ENCODE assay signal across 8 cellular contexts in the genomic region with DNA sequence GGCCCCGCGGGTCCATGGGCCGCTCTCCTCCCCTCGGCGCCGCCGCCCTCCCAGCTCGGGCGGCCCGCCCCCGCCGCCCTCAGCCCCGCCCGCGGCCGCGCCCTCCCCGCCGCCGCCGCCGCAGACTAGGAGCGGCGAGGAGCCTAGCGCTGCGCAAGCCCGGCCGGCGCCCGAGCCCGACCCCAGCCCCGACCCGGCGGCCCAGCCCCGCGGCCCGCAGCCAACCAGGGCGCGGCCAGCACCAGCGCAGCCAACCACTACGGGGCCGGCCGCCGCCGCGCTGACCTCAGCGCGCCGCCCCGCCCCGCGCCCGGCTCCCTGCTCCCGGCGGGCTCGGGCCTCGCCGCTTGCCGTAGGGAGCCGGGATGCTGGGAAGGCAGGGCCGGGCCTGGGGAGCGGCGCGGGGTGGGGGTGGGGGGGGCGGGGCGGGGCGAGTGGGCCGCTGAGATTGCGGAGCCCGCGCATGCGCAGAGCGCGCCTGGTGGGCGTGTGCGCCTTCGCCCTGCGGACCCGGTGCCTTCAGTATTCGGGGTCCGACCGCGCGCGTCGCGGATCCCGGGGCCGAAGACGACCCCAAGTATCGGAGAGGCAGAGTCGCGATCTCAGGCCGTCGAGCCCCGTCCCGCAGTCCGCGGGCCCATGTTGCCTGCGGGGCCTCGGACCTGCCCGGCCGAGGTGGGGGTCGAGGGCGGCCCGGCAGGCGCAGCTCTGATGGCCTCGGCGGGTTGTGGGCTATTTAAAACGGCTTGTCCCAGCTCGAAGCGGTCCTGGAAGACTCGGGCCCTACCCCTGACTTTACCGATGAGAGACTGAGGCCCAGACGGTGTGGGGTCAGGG. TPM values are rescaled to one million over a fixed set of nuclear protein-coding genes. Genes with fewer than 3 reads are reported as not detected.
DNase-seq lines count a peak whose midpoint lies in the region; ATAC-seq, FAIRE-seq and TF ChIP-seq lines count a peak whose summit lies in the region.

A gene with protein sequence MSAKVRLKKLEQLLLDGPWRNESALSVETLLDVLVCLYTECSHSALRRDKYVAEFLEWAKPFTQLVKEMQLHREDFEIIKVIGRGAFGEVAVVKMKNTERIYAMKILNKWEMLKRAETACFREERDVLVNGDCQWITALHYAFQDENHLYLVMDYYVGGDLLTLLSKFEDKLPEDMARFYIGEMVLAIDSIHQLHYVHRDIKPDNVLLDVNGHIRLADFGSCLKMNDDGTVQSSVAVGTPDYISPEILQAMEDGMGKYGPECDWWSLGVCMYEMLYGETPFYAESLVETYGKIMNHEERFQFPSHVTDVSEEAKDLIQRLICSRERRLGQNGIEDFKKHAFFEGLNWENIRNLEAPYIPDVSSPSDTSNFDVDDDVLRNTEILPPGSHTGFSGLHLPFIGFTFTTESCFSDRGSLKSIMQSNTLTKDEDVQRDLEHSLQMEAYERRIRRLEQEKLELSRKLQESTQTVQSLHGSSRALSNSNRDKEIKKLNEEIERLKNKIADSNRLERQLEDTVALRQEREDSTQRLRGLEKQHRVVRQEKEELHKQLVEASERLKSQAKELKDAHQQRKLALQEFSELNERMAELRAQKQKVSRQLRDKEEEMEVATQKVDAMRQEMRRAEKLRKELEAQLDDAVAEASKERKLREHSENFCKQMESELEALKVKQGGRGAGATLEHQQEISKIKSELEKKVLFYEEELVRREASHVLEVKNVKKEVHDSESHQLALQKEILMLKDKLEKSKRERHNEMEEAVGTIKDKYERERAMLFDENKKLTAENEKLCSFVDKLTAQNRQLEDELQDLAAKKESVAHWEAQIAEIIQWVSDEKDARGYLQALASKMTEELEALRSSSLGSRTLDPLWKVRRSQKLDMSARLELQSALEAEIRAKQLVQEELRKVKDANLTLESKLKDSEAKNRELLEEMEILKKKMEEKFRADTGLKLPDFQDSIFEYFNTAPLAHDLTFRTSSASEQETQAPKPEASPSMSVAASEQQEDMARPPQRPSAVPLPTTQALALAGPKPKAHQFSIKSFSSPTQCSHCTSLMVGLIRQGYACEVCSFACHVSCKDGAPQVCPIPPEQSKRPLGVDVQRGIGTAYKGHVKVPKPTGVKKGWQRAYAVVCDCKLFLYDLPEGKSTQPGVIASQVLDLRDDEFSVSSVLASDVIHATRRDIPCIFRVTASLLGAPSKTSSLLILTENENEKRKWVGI (N-terminal part only) (minus strand): TSS at position 178 of the 837 bp plus-strand sequence. CDS start 376 bp downstream, outside the sequence.

- peaks cover 12% of the 10 kb centered on the region for H3K4me1 ChIP-seq in HUES6 (ENCODE audit: control insufficient read depth, insufficient read depth, low read length)
- H3K4me1 ChIP-seq in subcutaneous abdominal adipose tissue (ENCODE audit: control insufficient read depth in 5 of 5, insufficient read depth in 5 of 5, low read length in 5 of 5): peaks cover under 1 to 50% (median 37%) of the 10 kb centered on the region in 5 donors

- H3K4me3 Mint-ChIP-seq in natural killer cell treated with Interleukin-12 subunit alpha and Interleukin-12 subunit beta and Interleukin-15 and Interleukin-18, amount 100 ng/mL, for 72 hours: peak within 1 kb of the TSS; percentile 66

- no peaks in the 10 kb centered on the region for H3K9me3 Mint-ChIP-seq in natural killer cell treated with Interleukin-12 subunit alpha and Interleukin-12 subunit beta and Interleukin-15 and Interleukin-18, amount 100 ng/mL, for 72 hours

- H3K27me3 ChIP-seq in HUES6 (ENCODE audit: control insufficient read depth, insufficient read depth, low read length) (no peaks in the 10 kb centered on the region), subcutaneous abdominal adipose tissue (ENCODE audit: control insufficient read depth in 5 of 5, insufficient read depth in 4 of 5, low read length in 5 of 5) (no peaks in the 10 kb centered on the region)

- TF ChIP-seq CTCF in fibroblast of villous mesenchyme (IDR thresholded peaks at IDR 0.05; ENCODE audit: insufficient read depth, low read depth, low read length): no peak

- H3K4me3 ChIP-seq in HUES6 (ENCODE audit: low read depth, low read length) (peak within 1 kb of the TSS; percentile 99), fibroblast of villous mesenchyme (ENCODE audit: low read depth, low read length) (peak within 1 kb of the TSS; percentile 83), subcutaneous abdominal adipose tissue (ENCODE audit: low read depth in 1 of 5, low read length in 5 of 5) (peak within 1 kb of the TSS; percentile 70 to 97 (median 82))

- no peak within 1 kb of the TSS; the same call in 1 of the 2 replicates for H3K27ac ChIP-seq in HUES6 (ENCODE audit: low read depth, low read length)
- peak within 1 kb of the TSS; percentile 85 for H3K27ac ChIP-seq in subcutaneous abdominal adipose tissue (ENCODE audit: low read depth, low read length)

- H3K9ac ChIP-seq in HUES6 (ENCODE audit: low read length): peak within 1 kb of the TSS; percentile 97
- H3K9ac ChIP-seq in subcutaneous abdominal adipose tissue (ENCODE audit: low read length in 5 of 5): peak within 1 kb of the TSS in 4 of 5 donors; percentile 77 to 92 (median 86)

- FAIRE-seq in RCC 7860 (lab: Jason Lieb, UNC): no peak

- H3K4me1 Mint-ChIP-seq in natural killer cell treated with Interleukin-12 subunit alpha and Interleukin-12 subunit beta and Interleukin-15 and Interleukin-18, amount 100 ng/mL, for 72 hours (ENCODE audit: low read depth in 2 of 2): peaks cover 0 to 3% of the 10 kb centered on the region in 2 donors

- DNase-seq in COR-L47 (lab: John Stamatoyannopoulos, UW): peak; percentile 95
- DNase-seq in RCC 7860 (ENCODE audit: low spot score): peak; percentile 70
- peak; percentile 9 for DNase-seq in activated gamma-delta T cell treated with anti-CD3 and anti-CD28 coated beads, Interleukin-2, amount 50 U/mL, for 16 hours (ENCODE audit: low read depth)
- peak; percentile 94 for DNase-seq in fibroblast of villous mesenchyme (ENCODE audit: low read depth)
- peak; percentile 76 for DNase-seq in natural killer cell treated with Interleukin-12 subunit alpha and Interleukin-12 subunit beta and Interleukin-15 and Interleukin-18, amount 100 ng/mL, for 72 hours (ENCODE audit: low spot score)

- H3K27me3 Mint-ChIP-seq in natural killer cell treated with Interleukin-12 subunit alpha and Interleukin-12 subunit beta and Interleukin-15 and Interleukin-18, amount 100 ng/mL, for 72 hours: peaks cover 28 to 37% of the 10 kb centered on the region in 2 donors

- no peaks in the 10 kb centered on the region for H3K36me3 ChIP-seq in HUES6 (ENCODE audit: control insufficient read depth, insufficient read depth, low read length)
- H3K36me3 ChIP-seq in subcutaneous abdominal adipose tissue (ENCODE audit: control insufficient read depth in 5 of 5, insufficient read depth in 5 of 5, low read length in 5 of 5): no peaks in the 10 kb centered on the region

- peak; percentile 82 for ATAC-seq in GM21515 (IDR thresholded peaks at IDR 0.05; ENCODE audit: unreplicated experiment)
- peak; percentile 94 to 95 for ATAC-seq in natural killer cell treated with Interleukin-12 subunit alpha and Interleukin-12 subunit beta and Interleukin-15 and Interleukin-18, amount 100 ng/mL, for 72 hours

- no peaks in the 10 kb centered on the region for H3K9me3 ChIP-seq in HUES6 (ENCODE audit: control insufficient read depth, insufficient read depth, low read depth, low read length)
- H3K9me3 ChIP-seq in subcutaneous abdominal adipose tissue (ENCODE audit: control insufficient read depth in 5 of 5, low read length in 5 of 5): no peaks in the 10 kb centered on the region

- H3K36me3 Mint-ChIP-seq in natural killer cell treated with Interleukin-12 subunit alpha and Interleukin-12 subunit beta and Interleukin-15 and Interleukin-18, amount 100 ng/mL, for 72 hours: no peaks in the 10 kb centered on the region

- H3K27ac Mint-ChIP-seq in natural killer cell treated with Interleukin-12 subunit alpha and Interleukin-12 subunit beta and Interleukin-15 and Interleukin-18, amount 100 ng/mL, for 72 hours: no peak within 1 kb of the TSS

RNA-seq across cellular contexts. Expression of the gene that starts here (rescaled TPM):
- total RNA-seq in fibroblast of villous mesenchyme: 104 and 122 TPM in 2 replicates
- 1 to 10 TPM; 2.2 to 3.6 TPM for total RNA-seq in natural killer cell treated with Interleukin-12 subunit alpha and Interleukin-12 subunit beta and Interleukin-15 and Interleukin-18, amount 100 ng/mL, for 72 hours

Comparison
In these comparisons a context has a peak if more than half of its experiments do, and no peak if none do; other contexts are left out.
1. RNA of the gene that starts here (total RNA-seq): 104 to 122 TPM in fibroblast of villous mesenchyme; 2.2 to 3.6 TPM in natural killer cell treated with Interleukin-12 subunit alpha and Interleukin-12 subunit beta and Interleukin-15 and Interleukin-18, amount 100 ng/mL, for 72 hours; every median in the first group is over 10 times any median in the second.
2. DNase-seq: peak in every context shown above with its lines; median percentile 95 in COR-L47; 94 in fibroblast of villous mesenchyme; 76 in natural killer cell treated with Interleukin-12 subunit alpha and Interleukin-12 subunit beta and Interleukin-15 and Interleukin-18, amount 100 ng/mL, for 72 hours; 70 in RCC 7860; 9 in activated gamma-delta T cell treated with anti-CD3 and anti-CD28 coated beads, Interleukin-2, amount 50 U/mL, for 16 hours.
3. Peak in every context shown above with its lines, with median percentiles within 50 percentile points of each other: H3K4me3 ChIP-seq.